Comparison of ENCODE assay signal across 8 cellular contexts in genomic region chr19:50376166-50377050, GRCh38. TPM values are rescaled to one million over a fixed set of nuclear protein-coding genes. Genes with fewer than 3 reads are reported as not detected.
DNase-seq lines count a peak whose midpoint lies in the region; ATAC-seq and TF ChIP-seq lines count a peak whose summit lies in the region.

NR1H2 (plus strand) TSS chr19:50376457; CDS start chr19:50377606, 1,149 bp downstream.

- CTCF ChIA-PET in T-cell (lab: Charles Lee): interaction anchor here in 1 of 2 donors (0.6 to 1.5 kb wide), 3 partner anchors 12 to 133 kb away, joined by 3 to 8 read pairs (median 5); no protein-coding TSS in a partner anchor

- POLR2A ChIA-PET in T-cell (lab: Charles Lee): interaction anchor here (0.6 to 0.7 kb wide), 3 partner anchors 19 to 486 kb away, joined by 3 to 5 read pairs (median 3); partner anchors contain the start of gene JOSD2 (in 1 of the 2)

- TF ChIP-seq CTCF in GM12864 (IDR thresholded peaks at IDR 0.05; ENCODE audit: low read depth, low read length, missing control alignments) (no peak), heart left ventricle (IDR thresholded peaks at IDR 0.05) (no peak), type B pancreatic cell (conservative IDR thresholded peaks at IDR 0.05) (no peak)

- no peaks in the 10 kb centered on the region for H3K27me3 ChIP-seq in heart left ventricle

- H3K36me3 Mint-ChIP-seq in T-cell (peaks cover 24% of the 10 kb centered on the region), type B pancreatic cell (peaks cover 5% of the 10 kb centered on the region)

- H3K36me3 ChIP-seq in heart left ventricle: peaks cover 0 to 42% (median 40%) of the 10 kb centered on the region in 9 donors

- peak within 1 kb of the TSS; percentile 91 to 100 (median 91) for H3K4me3 Mint-ChIP-seq in T-cell
- H3K4me3 Mint-ChIP-seq in type B pancreatic cell: peak within 1 kb of the TSS; percentile 100

- peak within 1 kb of the TSS; percentile 95 to 97 for H3K27ac Mint-ChIP-seq in T-cell
- H3K27ac Mint-ChIP-seq in type B pancreatic cell: peak within 1 kb of the TSS; percentile 100

- DNase-seq in GM12864 (ENCODE audit: low read depth) (peak; percentile 97), NCI-H1436 treated with DMSO at 0.1 percent for 48 hours (lab: John Stamatoyannopoulos, UW) (peak; percentile 92), T-cell (peak; percentile 90 to 97 (median 94)), heart left ventricle (peak; percentile 95 to 97 (median 95)), pons (ENCODE audit: low spot score) (peak; percentile 98), type B pancreatic cell (ENCODE audit: extremely low spot score, unreplicated experiment) (peak; percentile 92)

- H3K9me3 Mint-ChIP-seq in T-cell (no peaks in the 10 kb centered on the region), type B pancreatic cell (no peaks in the 10 kb centered on the region)

- H3K4me3 ChIP-seq in GM12864 (ENCODE audit: low read depth, low read length) (peak within 1 kb of the TSS; percentile 99), heart left ventricle (peak within 1 kb of the TSS; percentile 74 to 99 (median 92))

- peaks cover 16 to 32% (median 24%) of the 10 kb centered on the region in 3 donors for H3K4me1 Mint-ChIP-seq in T-cell
- H3K4me1 Mint-ChIP-seq in type B pancreatic cell (ENCODE audit: unreplicated experiment): peaks cover 5% of the 10 kb centered on the region

- H3K27ac ChIP-seq in adipose tissue (ENCODE audit: low read depth, low read length) (peak within 1 kb of the TSS; percentile 71), heart left ventricle (peak within 1 kb of the TSS; percentile 96 to 100 (median 99))

- no peaks in the 10 kb centered on the region for H3K9me3 ChIP-seq in heart left ventricle

- no peaks in the 10 kb centered on the region for H3K27me3 Mint-ChIP-seq in T-cell
- H3K27me3 Mint-ChIP-seq in type B pancreatic cell: no peaks in the 10 kb centered on the region

- peaks cover 0 to 43% (median 21%) of the 10 kb centered on the region in 12 donors for H3K4me1 ChIP-seq in heart left ventricle

- ATAC-seq in HG02763 (IDR thresholded peaks at IDR 0.05; ENCODE audit: unreplicated experiment) (peak; percentile 88), T-cell (replicated peaks in 1 of 4) (peak; percentile 87 to 89 (median 89)), heart left ventricle (peak; percentile 91 to 98 (median 93))

- TF ChIP-seq POLR2A in heart left ventricle (IDR thresholded peaks at IDR 0.05): peak in 1 of 2 donors; percentile 79

- WGBS in adipose tissue, 3 donors: 1 to 2% (median 2%) methylated on average over 54 to 67 of the region's 67 CpGs
- 1 to 3% (median 2%) methylated on average over 54 to 67 of the region's 67 CpGs for WGBS in heart left ventricle, 4 donors

- intact Hi-C loops in heart left ventricle (cut with DNase I): loop anchor here in 4 of 10 donors (2.0 to 10.0 kb wide), 4 partner anchors 134 to 728 kb away; partner anchors contain the start of genes CTU1 (in 2 of the 4), JOSD2 (in 2 of the 4) and ASPDH (in 1 of the 4)

RNA-seq across cellular contexts. Expression of gene NR1H2, which starts in this region (rescaled TPM):
- 100 to 1,000 TPM; 109 to 236 (median 117) TPM for total RNA-seq in T-cell
- polyA plus RNA-seq in adipose tissue: 10 to 100 TPM; 37.0 to 87.1 (median 79.2) TPM
- total RNA-seq in heart left ventricle: 100 to 1,000 TPM in 3 of 9 donors, 10 to 100 TPM in 6; 66.2 to 162 (median 74.3) TPM
- polyA plus RNA-seq in heart left ventricle: 100 to 1,000 TPM in 1 of 2 donors, 10 to 100 TPM in 1; 91.5 to 155 TPM
- total RNA-seq in type B pancreatic cell (ENCODE audit: low replicate concordance): 30.3 and 41.0 TPM in 2 replicates

Comparison
In these comparisons a context has a peak if more than half of its experiments do, and no peak if none do; other contexts are left out.
1. Peak in every context shown above with its lines: DNase-seq, ATAC-seq, H3K4me3 ChIP-seq and H3K27ac ChIP-seq.